In the genomic region with DNA sequence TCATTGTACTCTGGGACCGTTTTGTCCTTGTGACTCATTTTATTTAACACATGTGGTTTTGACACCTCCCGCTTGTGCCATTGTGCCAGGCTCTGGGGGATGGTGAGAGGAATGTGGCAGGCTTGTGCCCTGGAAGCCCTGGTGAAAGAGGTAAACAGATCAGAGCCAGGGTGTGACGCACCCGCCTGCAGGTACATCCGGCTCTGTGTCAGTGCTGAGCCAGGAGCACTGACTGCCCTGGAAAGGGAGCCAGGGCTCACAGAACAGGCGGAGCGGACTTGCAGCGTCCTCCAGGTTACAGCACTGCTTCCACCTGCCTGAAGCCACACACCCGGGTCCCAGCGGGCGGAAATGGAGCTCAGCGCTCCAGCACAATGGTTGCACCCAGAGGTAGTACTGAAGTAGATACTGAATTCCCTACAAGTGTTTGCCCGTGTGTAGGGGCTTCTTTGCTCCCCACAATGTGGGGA, we compare ENCODE assay signal across 8 cellular contexts. TPM values are rescaled to one million over a fixed set of nuclear protein-coding genes. Genes with fewer than 3 reads are reported as not detected.
DNase-seq lines count a peak whose midpoint lies in the region; ATAC-seq and TF ChIP-seq lines count a peak whose summit lies in the region.

No MANE protein-coding gene starts in this region.

- no peak overlapping the region for H3K27ac ChIP-seq in PC-9
- H3K27ac ChIP-seq in WERI-Rb-1, result no peak overlapping the region

- CTCF ChIA-PET in PC-9 (lab: Charles Lee), result no interaction called here

- intact Hi-C loops in PC-9 (cut with micrococcal nuclease; ENCODE audit: unreplicated experiment), result loop anchor here (1.0 to 2.0 kb wide), 2 partner anchors 137 to 144 kb away; a partner anchor contains a TSS

- H3K4me1 ChIP-seq in PC-9 (replicated peaks; ENCODE audit: insufficient read depth), result 0 out of 2 replicates have a peak, but pooled peaks cover 10% of the 10 kb centered on the region

- H3K36me3 ChIP-seq in PC-9 (ENCODE audit: low read depth), result no peaks in the 10 kb centered on the region
- no peaks in the 10 kb centered on the region; the same call in 1 of the 2 replicates for H3K36me3 ChIP-seq in WERI-Rb-1

- POLR2A ChIA-PET in PC-9 (lab: Charles Lee; ENCODE audit: unreplicated experiment), result no interaction called here

- H3K9me2 ChIP-seq in PC-9 (ENCODE audit: insufficient read depth), result no peaks in the 10 kb centered on the region

- peaks cover 9% of the 10 kb centered on the region; the same call in 1 of the 2 replicates for H3F3A ChIP-seq in PC-9 (ENCODE audit: insufficient read depth, low read depth)

- H3K4me3 ChIP-seq in PC-9 (no peak overlapping the region), WERI-Rb-1 (ENCODE audit: low read depth, low read length) (no peak overlapping the region)

- peak overlapping the region; percentile 53 for H3K4me2 ChIP-seq in PC-9

- H3K27me3 ChIP-seq in PC-9 (ENCODE audit: insufficient read depth, low read depth) (no peaks in the 10 kb centered on the region), WERI-Rb-1 (ENCODE audit: insufficient read depth, low read depth, severe bottlenecking) (no peaks in the 10 kb centered on the region)

- peaks cover 11% of the 10 kb centered on the region for H4K20me1 ChIP-seq in PC-9 (ENCODE audit: insufficient read depth)

- H2AFZ ChIP-seq in PC-9, result no peak overlapping the region

- BruUV-seq in PC-9 (replicated peaks; lab: Mats Ljungman, UMichigan), result no TSS peak

- no peaks in the 10 kb centered on the region for H3K9me3 ChIP-seq in PC-9 (ENCODE audit: insufficient read depth, low read depth)
- no peaks in the 10 kb centered on the region for H3K9me3 ChIP-seq in WERI-Rb-1 (ENCODE audit: severe bottlenecking)

- peak; percentile 94 to 95 for DNase-seq in PC-9
- peak; percentile 74 for DNase-seq in activated T-helper 1 cell treated with Interleukin-2 at 50 U/mL for 16 hours (ENCODE audit: low read depth)
- DNase-seq in kidney tubule cell (ENCODE audit: low spot score), result peak; percentile 89
- peak; percentile 60 to 65 for DNase-seq in stimulated activated CD8-positive, alpha-beta memory T cell treated with anti-CD3 and anti-CD28 coated beads, Interleukin-7, amount 100 ng/mL, for 4 hours (ENCODE audit: low read depth in 2 of 2)
- DNase-seq in COLO829 (ENCODE audit: low spot score), result no peak
- DNase-seq in NCI-H1048 (lab: John Stamatoyannopoulos, UW), result no peak
- DNase-seq in WERI-Rb-1, result no peak

- no peaks in the 10 kb centered on the region for H3K79me2 ChIP-seq in PC-9 (ENCODE audit: low read depth)

- no peak for ATAC-seq in HG03342 (IDR thresholded peaks at IDR 0.05; ENCODE audit: unreplicated experiment)

- TF ChIP-seq CTCF in PC-9 (conservative IDR thresholded peaks at IDR 0.05) (no peak), WERI-Rb-1 (IDR thresholded peaks at IDR 0.05; ENCODE audit: low read depth, low read length) (no peak)

RNA-seq across cellular contexts. Expression of a gene that starts 30.6 kb away (rescaled TPM):
- not detected in 2 replicates for total RNA-seq in PC-9 (2021)

Comparison
In these comparisons a context has a peak if more than half of its experiments do, and no peak if none do; other contexts are left out.
1. DNase-seq: peak in PC-9 (2 of 2), activated T-helper 1 cell treated with Interleukin-2 at 50 U/mL for 16 hours (single experiment), kidney tubule cell (single experiment) and stimulated activated CD8-positive, alpha-beta memory T cell treated with anti-CD3 and anti-CD28 coated beads, Interleukin-7, amount 100 ng/mL, for 4 hours (2 of 2); none in COLO829 (single experiment), NCI-H1048 (single experiment) and WERI-Rb-1 (single experiment).